1 cellular context compared by ENCODE assay signal in genomic region chr1:170663011-170663410, GRCh38.
TF ChIP-seq lines count a peak whose summit lies in the region.

No MANE protein-coding gene starts in this region.

TF ChIP-seq in WTC11, 78 proteins besides CTCF, POLR2A, EP300 and RAD21 (continued from another document):
- TF ChIP-seq, protein P1, sequence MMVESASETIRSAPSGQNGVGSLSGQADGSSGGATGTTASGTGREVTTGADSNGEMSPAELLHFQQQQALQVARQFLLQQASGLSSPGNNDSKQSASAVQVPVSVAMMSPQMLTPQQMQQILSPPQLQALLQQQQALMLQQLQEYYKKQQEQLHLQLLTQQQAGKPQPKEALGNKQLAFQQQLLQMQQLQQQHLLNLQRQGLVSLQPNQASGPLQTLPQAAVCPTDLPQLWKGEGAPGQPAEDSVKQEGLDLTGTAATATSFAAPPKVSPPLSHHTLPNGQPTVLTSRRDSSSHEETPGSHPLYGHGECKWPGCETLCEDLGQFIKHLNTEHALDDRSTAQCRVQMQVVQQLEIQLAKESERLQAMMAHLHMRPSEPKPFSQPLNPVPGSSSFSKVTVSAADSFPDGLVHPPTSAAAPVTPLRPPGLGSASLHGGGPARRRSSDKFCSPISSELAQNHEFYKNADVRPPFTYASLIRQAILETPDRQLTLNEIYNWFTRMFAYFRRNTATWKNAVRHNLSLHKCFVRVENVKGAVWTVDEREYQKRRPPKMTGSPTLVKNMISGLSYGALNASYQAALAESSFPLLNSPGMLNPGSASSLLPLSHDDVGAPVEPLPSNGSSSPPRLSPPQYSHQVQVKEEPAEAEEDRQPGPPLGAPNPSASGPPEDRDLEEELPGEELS (CRISPR knock-in tag; IDR thresholded peaks at IDR 0.05), result no peak
- TF ChIP-seq, protein P2, sequence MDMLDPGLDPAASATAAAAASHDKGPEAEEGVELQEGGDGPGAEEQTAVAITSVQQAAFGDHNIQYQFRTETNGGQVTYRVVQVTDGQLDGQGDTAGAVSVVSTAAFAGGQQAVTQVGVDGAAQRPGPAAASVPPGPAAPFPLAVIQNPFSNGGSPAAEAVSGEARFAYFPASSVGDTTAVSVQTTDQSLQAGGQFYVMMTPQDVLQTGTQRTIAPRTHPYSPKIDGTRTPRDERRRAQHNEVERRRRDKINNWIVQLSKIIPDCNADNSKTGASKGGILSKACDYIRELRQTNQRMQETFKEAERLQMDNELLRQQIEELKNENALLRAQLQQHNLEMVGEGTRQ (CRISPR knock-in tag; IDR thresholded peaks at IDR 0.05), result no peak
